ENCODE assay signal across 24 cellular contexts in the genomic region with DNA sequence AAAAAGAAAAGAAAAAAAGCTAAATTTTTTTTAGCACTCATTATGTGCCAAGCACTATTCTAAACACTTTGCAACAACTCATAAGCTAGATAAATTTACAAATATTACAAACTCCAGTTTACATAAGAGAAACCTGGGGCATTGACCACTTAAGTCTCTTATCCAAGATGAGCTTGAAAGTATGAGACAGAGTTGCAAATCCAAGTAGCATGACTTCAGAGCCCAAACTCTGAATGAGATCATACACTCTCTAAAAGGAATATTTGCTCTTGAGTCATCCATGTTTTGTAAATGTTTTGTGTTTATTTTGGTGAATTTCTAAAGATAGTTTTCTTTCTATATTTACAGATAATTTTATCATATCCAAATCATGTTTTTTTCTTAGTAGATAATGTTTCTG. TPM values are rescaled to one million over a fixed set of nuclear protein-coding genes. Genes with fewer than 3 reads are reported as not detected.
DNase-seq lines count a peak whose midpoint lies in the region; ATAC-seq and TF ChIP-seq lines count a peak whose summit lies in the region.
"Had no signal": no experiment of that assay in that cellular context is flagged by ENCODE, and none has a peak within 500 bp of the region (broad histone marks: within the 10 kb centered on the region; RNA-seq: fewer than 3 reads in every experiment).

No MANE protein-coding gene starts in this region.

- no peak overlapping the region for H2BK15ac ChIP-seq in mesenchymal stem cell (ENCODE audit: low read depth, poor library complexity, severe bottlenecking)

- H3K4me2 ChIP-seq in mesenchymal stem cell (ENCODE audit: low read length, poor library complexity, severe bottlenecking), result no peak overlapping the region
- H3K4me2 ChIP-seq: BLaER1 had no signal

- H3K14ac ChIP-seq in mesenchymal stem cell (ENCODE audit: low read length in 2 of 2), result no peak overlapping the region

- ATAC-seq in activated CD8-positive, alpha-beta T cell treated with anti-CD3 and anti-CD28 coated beads, Interleukin-2, amount 10 ng/mL, durations not matched to agents 7 days and 5 days, result no peak
- no peak for ATAC-seq in HG03025 (IDR thresholded peaks at IDR 0.05; ENCODE audit: low FRiP score, unreplicated experiment)
- no peak for ATAC-seq in HG03159 (IDR thresholded peaks at IDR 0.05; ENCODE audit: unreplicated experiment)
- no peak for ATAC-seq in Right ventricle myocardium inferior
- ATAC-seq: activated CD4-positive, CD25-positive, alpha-beta regulatory T cell treated with anti-CD3 and anti-CD28 coated beads, Interleukin-2, amount 50 U/mL, for 24 hours; esophagus mucosa; left cardiac atrium had no signal

- H2BK120ac ChIP-seq in mesenchymal stem cell (ENCODE audit: low read depth, low read length), result no peak overlapping the region

- H3K18ac ChIP-seq in mesenchymal stem cell (ENCODE audit: low read depth in 1 of 2, low read length in 2 of 2), result no peak overlapping the region

- no peak overlapping the region for H3K4me3 Mint-ChIP-seq in activated CD8-positive, alpha-beta T cell treated with anti-CD3 and anti-CD28 coated beads, Interleukin-2, amount 10 ng/mL, durations not matched to agents 7 days and 5 days

- H4K8ac ChIP-seq in mesenchymal stem cell (ENCODE audit: low read length), result no peak overlapping the region

- CTCF ChIA-PET in activated CD8-positive, alpha-beta T cell treated with anti-CD3 and anti-CD28 coated beads, Interleukin-2, amount 10 ng/mL, durations not matched to agents 7 days and 5 days (lab: Charles Lee), result no interaction called here

- peaks cover under 1% of the 10 kb centered on the region for H3K4me1 Mint-ChIP-seq in activated CD8-positive, alpha-beta T cell treated with anti-CD3 and anti-CD28 coated beads, Interleukin-2, amount 10 ng/mL, durations not matched to agents 7 days and 5 days (ENCODE audit: low read depth)

- H2AFZ ChIP-seq in mesenchymal stem cell (ENCODE audit: low read depth, low read length), result no peak overlapping the region

- H2AK5ac ChIP-seq in mesenchymal stem cell (ENCODE audit: low read length, severe bottlenecking), result no peak overlapping the region

- intact Hi-C loops in Right ventricle myocardium inferior (cut with DNase I), result no loop called here

- no peaks in the 10 kb centered on the region for H3K9me3 Mint-ChIP-seq in activated CD8-positive, alpha-beta T cell treated with anti-CD3 and anti-CD28 coated beads, Interleukin-2, amount 10 ng/mL, durations not matched to agents 7 days and 5 days (ENCODE audit: insufficient read depth)

- H3K4ac ChIP-seq in mesenchymal stem cell (ENCODE audit: low read depth in 1 of 2, low read length in 2 of 2), result no peak overlapping the region

- H3K23ac ChIP-seq in mesenchymal stem cell (ENCODE audit: low read length in 2 of 2), result no peak overlapping the region

- H3K27me3 Mint-ChIP-seq in activated CD8-positive, alpha-beta T cell treated with anti-CD3 and anti-CD28 coated beads, Interleukin-2, amount 10 ng/mL, durations not matched to agents 7 days and 5 days (ENCODE audit: low read depth), result no peaks in the 10 kb centered on the region

- no peak overlapping the region for H2BK12ac ChIP-seq in mesenchymal stem cell (ENCODE audit: low read length in 2 of 2)

- TF ChIP-seq CTCF in choroid plexus epithelial cell (conservative IDR thresholded peaks at IDR 0.05; ENCODE audit: low read depth, low read length), result no peak

- no peak overlapping the region for H2BK5ac ChIP-seq in mesenchymal stem cell (ENCODE audit: low read depth, low read length, poor library complexity, severe bottlenecking)

- no peak overlapping the region for H4K91ac ChIP-seq in mesenchymal stem cell (ENCODE audit: low read length)

- H3K27me3 ChIP-seq in mesenchymal stem cell (ENCODE audit: control insufficient read depth in 1 of 2, insufficient read depth in 1 of 2, low read length in 2 of 2), result no peaks in the 10 kb centered on the region
- H3K27me3 ChIP-seq: BLaER1, dorsolateral prefrontal cortex, right lobe of liver, SJCRH30 had no signal

- H3K36me3 ChIP-seq in mesenchymal stem cell (ENCODE audit: control insufficient read depth in 1 of 2, insufficient read depth in 2 of 2, low read depth in 1 of 2, low read length in 2 of 2), result peaks cover 0 to 9% of the 10 kb centered on the region in 2 experiments
- H3K36me3 ChIP-seq: right lobe of liver, SJCRH30 had no signal

- no peaks in the 10 kb centered on the region for H3K4me1 ChIP-seq in mesenchymal stem cell (ENCODE audit: control insufficient read depth, insufficient read depth, low read depth, low read length)
- H3K4me1 ChIP-seq: right lobe of liver had no signal

- no peak overlapping the region for H3K27ac ChIP-seq in mesenchymal stem cell (ENCODE audit: low read length, poor library complexity, severe bottlenecking)
- H3K27ac ChIP-seq: BLaER1, dorsolateral prefrontal cortex, HL-60, right lobe of liver, SJCRH30 had no signal

- DNase-seq in DMS53 treated with DMSO at 0.1 percent for 48 hours (lab: John Stamatoyannopoulos, UW; ENCODE audit: unreplicated experiment) (peak; percentile 28), NCI-H226 (peak; percentile 37), choroid plexus epithelial cell (ENCODE audit: low read depth) (peak; percentile 65), mesenchymal stem cell (peak; percentile 77), Right ventricle myocardium inferior (ENCODE audit: missing footprints) (no peak)
- no peak for DNase-seq in activated CD8-positive, alpha-beta T cell treated with anti-CD3 and anti-CD28 coated beads, Interleukin-2, amount 10 ng/mL, durations not matched to agents 7 days and 5 days
- DNase-seq: activated gamma-delta T cell; dorsolateral prefrontal cortex; hippocampal formation; KBM-7; left cardiac atrium; NCI-H1105; NK-92 treated with Interleukin-12 subunit alpha and Interleukin-12 subunit beta, amount 100 ng/mL, for 24 hours; nucleus accumbens; right lobe of liver; stimulated activated CD4-positive, alpha-beta T cell treated with anti-CD3 and anti-CD28 coated beads, Interleukin-2, amount 100 ng/mL, for 48 hours had no signal

- peaks cover 2% of the 10 kb centered on the region for H3K79me1 ChIP-seq in mesenchymal stem cell (replicated peaks; ENCODE audit: low read length, poor library complexity, severe bottlenecking)

- no peaks in the 10 kb centered on the region for H3K36me3 Mint-ChIP-seq in activated CD8-positive, alpha-beta T cell treated with anti-CD3 and anti-CD28 coated beads, Interleukin-2, amount 10 ng/mL, durations not matched to agents 7 days and 5 days (ENCODE audit: low read depth)

- no peaks in the 10 kb centered on the region for H3K9me3 ChIP-seq in mesenchymal stem cell (ENCODE audit: control insufficient read depth, low read length)
- H3K9me3 ChIP-seq: right lobe of liver, SJCRH30 had no signal

- POLR2A ChIA-PET in activated CD8-positive, alpha-beta T cell treated with anti-CD3 and anti-CD28 coated beads, Interleukin-2, amount 10 ng/mL, durations not matched to agents 7 days and 5 days (lab: Charles Lee), result no interaction called here

- H3K4me3 ChIP-seq in choroid plexus epithelial cell (ENCODE audit: low read depth, low read length) (no peak overlapping the region), mesenchymal stem cell (ENCODE audit: insufficient read depth in 1 of 2, low read depth in 1 of 2, low read length in 2 of 2) (no peak overlapping the region)
- H3K4me3 ChIP-seq: BLaER1, dorsolateral prefrontal cortex, right lobe of liver, SJCRH30 had no signal

- H3K9ac ChIP-seq in mesenchymal stem cell (ENCODE audit: low read length), result peak overlapping the region; percentile 50
- H3K9ac ChIP-seq: BLaER1 had no signal

- no peak overlapping the region for H3K27ac Mint-ChIP-seq in activated CD8-positive, alpha-beta T cell treated with anti-CD3 and anti-CD28 coated beads, Interleukin-2, amount 10 ng/mL, durations not matched to agents 7 days and 5 days

RNA-seq across cellular contexts. Expression of a gene that starts 4.0 kb away (rescaled TPM):
- polyA plus RNA-seq in mesenchymal stem cell (2013, experiment 1 of 2), result 0.01 TPM
- 0.01 TPM for polyA plus RNA-seq in mesenchymal stem cell (2013, experiment 2 of 2)
- not detected for total RNA-seq in activated CD8-positive, alpha-beta T cell treated with anti-CD3 and anti-CD28 coated beads, Interleukin-2, amount 10 ng/mL, durations not matched to agents 7 days and 5 days
- total RNA-seq in Right ventricle myocardium inferior, result not detected
- total RNA-seq: left cardiac atrium; right lobe of liver; T-helper 2 cell treated with Interferon-gamma antibody and Interleukin-4, amounts not matched to agents 100 ng/mL and 5 ng/mL, for 36 hours had no signal

Comparison
In these comparisons a context has a peak if more than half of its experiments do, and no peak if none do; other contexts are left out.
1. DNase-seq: peak in DMS53 treated with DMSO at 0.1 percent for 48 hours (single experiment), NCI-H226 (single experiment), choroid plexus epithelial cell (single experiment) and mesenchymal stem cell (single experiment); none in activated CD8-positive, alpha-beta T cell treated with anti-CD3 and anti-CD28 coated beads, Interleukin-2, amount 10 ng/mL, durations not matched to agents 7 days and 5 days (single experiment) and Right ventricle myocardium inferior (single experiment).